11 cellular contexts compared by ENCODE assay signal in the genomic region with DNA sequence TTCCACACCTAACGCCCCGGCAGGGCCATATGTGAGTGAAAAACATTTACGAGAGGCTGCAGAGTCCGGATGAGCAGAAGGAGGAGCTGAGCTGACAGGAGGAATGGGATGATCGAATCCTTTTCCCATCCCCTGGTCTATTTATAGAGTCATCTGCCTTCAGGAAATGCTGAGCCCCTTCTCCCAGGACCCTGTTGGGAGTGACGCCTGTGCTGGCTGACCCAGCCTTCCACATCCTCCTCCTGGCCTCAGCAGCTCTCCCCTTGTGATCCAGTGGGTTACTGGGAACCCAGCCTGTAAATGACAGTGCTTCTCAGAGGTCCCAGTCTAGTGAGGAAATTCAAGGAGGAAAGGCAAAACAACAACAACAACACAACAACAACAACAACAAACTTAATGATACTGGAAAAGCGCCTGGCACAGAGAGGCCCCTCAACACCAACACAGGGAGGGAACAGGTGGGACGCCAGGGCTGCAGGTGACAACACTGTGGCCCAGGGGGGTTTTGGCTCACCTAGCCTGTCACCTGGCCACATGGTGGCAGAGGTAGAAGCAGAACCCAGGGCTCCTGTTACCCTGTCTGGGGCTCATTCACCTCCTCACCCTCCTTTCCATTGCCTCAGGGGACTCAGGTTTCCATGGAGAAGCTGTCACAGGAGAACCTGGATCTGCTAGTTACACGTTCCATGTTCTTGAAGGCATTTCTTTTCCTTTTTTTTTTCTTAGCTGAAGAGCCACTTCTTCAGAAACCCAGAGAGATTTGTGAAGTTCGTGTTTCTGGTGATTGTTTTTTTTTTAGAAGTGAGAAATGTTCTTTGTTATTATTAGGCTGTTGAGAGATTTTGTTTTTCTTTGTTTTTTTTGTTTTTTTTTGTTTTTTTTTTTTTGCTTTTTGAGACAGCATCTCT. TPM values are rescaled to one million over a fixed set of nuclear protein-coding genes. Genes with fewer than 3 reads are reported as not detected.
A peak's percentile ranks its signal among the peaks of the same experiment; 100 is the strongest.
DNase-seq lines count a peak whose midpoint lies in the region; ATAC-seq and TF ChIP-seq lines count a peak whose summit lies in the region.
"Had no signal": no experiment of that assay in that cellular context is flagged by ENCODE, and none has a peak within 500 bp of the region (broad histone marks: within the 10 kb centered on the region; RNA-seq: fewer than 3 reads in every experiment).

No MANE protein-coding gene starts in this region.

- H3K27me3 Mint-ChIP-seq in activated CD4-positive, alpha-beta T cell treated with anti-CD3 and anti-CD28 coated beads, Interleukin-2, amount 10 ng/mL, durations not matched to agents 24 days and 14 days: peaks cover 2% of the 10 kb centered on the region
- peaks cover 19% of the 10 kb centered on the region for H3K27me3 Mint-ChIP-seq in activated CD8-positive, alpha-beta memory T cell treated with anti-CD3 and anti-CD28 coated beads, Interleukin-2, amount 10 ng/mL, durations not matched to agents 7 days and 5 days

- ATAC-seq in left ventricle myocardium superior (peak; percentile 46), GM18520 (IDR thresholded peaks at IDR 0.05; ENCODE audit: unreplicated experiment) (no peak)
- ATAC-seq in activated CD8-positive, alpha-beta memory T cell treated with anti-CD3 and anti-CD28 coated beads, Interleukin-2, amount 10 ng/mL, durations not matched to agents 7 days and 5 days: no peak

- DNase-seq in HEK293T (ENCODE audit: extremely low spot score) (no peak), left ventricle myocardium superior (peak; percentile 54), renal cortical epithelial cell (ENCODE audit: low read depth) (peak; percentile 67)
- no peak for DNase-seq in activated CD4-positive, alpha-beta T cell treated with anti-CD3 and anti-CD28 coated beads, Interleukin-2, amount 10 ng/mL, durations not matched to agents 24 days and 14 days
- no peak for DNase-seq in activated CD8-positive, alpha-beta memory T cell treated with anti-CD3 and anti-CD28 coated beads, Interleukin-2, amount 10 ng/mL, durations not matched to agents 7 days and 5 days
- no peak for DNase-seq in activated CD4-positive, CD25-positive, alpha-beta regulatory T cell treated with anti-CD3 and anti-CD28 coated beads, Interleukin-2, amount 50 U/mL, for 72 hours
- DNase-seq: activated CD4-positive, alpha-beta T cell treated with anti-CD3 and anti-CD28 coated beads, Interleukin-2, amount 50 U/mL, for 48 hours; left cardiac atrium; NCI-H1694 treated with DMSO at 0.1 percent for 48 hours had no signal

- H3K9me3 Mint-ChIP-seq in activated CD4-positive, alpha-beta T cell treated with anti-CD3 and anti-CD28 coated beads, Interleukin-2, amount 10 ng/mL, durations not matched to agents 24 days and 14 days: no peaks in the 10 kb centered on the region
- no peaks in the 10 kb centered on the region for H3K9me3 Mint-ChIP-seq in activated CD8-positive, alpha-beta memory T cell treated with anti-CD3 and anti-CD28 coated beads, Interleukin-2, amount 10 ng/mL, durations not matched to agents 7 days and 5 days (ENCODE audit: low read depth)

- CTCF ChIA-PET in HEK293T (lab: Yijun Ruan, JAX): interaction anchor here (0.6 kb wide), 1 partner anchor 54 kb away, joined by 3 read pairs; no protein-coding TSS in a partner anchor
- CTCF ChIA-PET in activated CD8-positive, alpha-beta memory T cell treated with anti-CD3 and anti-CD28 coated beads, Interleukin-2, amount 10 ng/mL, durations not matched to agents 7 days and 5 days (lab: Charles Lee): no interaction called here

- no peaks in the 10 kb centered on the region for H3K4me1 Mint-ChIP-seq in activated CD4-positive, alpha-beta T cell treated with anti-CD3 and anti-CD28 coated beads, Interleukin-2, amount 10 ng/mL, durations not matched to agents 24 days and 14 days
- no peaks in the 10 kb centered on the region for H3K4me1 Mint-ChIP-seq in activated CD8-positive, alpha-beta memory T cell treated with anti-CD3 and anti-CD28 coated beads, Interleukin-2, amount 10 ng/mL, durations not matched to agents 7 days and 5 days

- H3K36me3 Mint-ChIP-seq in activated CD4-positive, alpha-beta T cell treated with anti-CD3 and anti-CD28 coated beads, Interleukin-2, amount 10 ng/mL, durations not matched to agents 24 days and 14 days (ENCODE audit: low read depth): no peaks in the 10 kb centered on the region
- H3K36me3 Mint-ChIP-seq in activated CD8-positive, alpha-beta memory T cell treated with anti-CD3 and anti-CD28 coated beads, Interleukin-2, amount 10 ng/mL, durations not matched to agents 7 days and 5 days: no peaks in the 10 kb centered on the region

- no peak overlapping the region for H3K27ac Mint-ChIP-seq in activated CD4-positive, alpha-beta T cell treated with anti-CD3 and anti-CD28 coated beads, Interleukin-2, amount 10 ng/mL, durations not matched to agents 24 days and 14 days
- no peak overlapping the region for H3K27ac Mint-ChIP-seq in activated CD8-positive, alpha-beta memory T cell treated with anti-CD3 and anti-CD28 coated beads, Interleukin-2, amount 10 ng/mL, durations not matched to agents 7 days and 5 days

- POLR2A ChIA-PET in HEK293T (lab: Yijun Ruan, JAX): interaction anchor here (1.4 kb wide), 1 partner anchor 14 kb away, joined by 3 read pairs; no protein-coding TSS in a partner anchor

- no peak overlapping the region for H3K4me3 Mint-ChIP-seq in activated CD4-positive, alpha-beta T cell treated with anti-CD3 and anti-CD28 coated beads, Interleukin-2, amount 10 ng/mL, durations not matched to agents 24 days and 14 days
- no peak overlapping the region for H3K4me3 Mint-ChIP-seq in activated CD8-positive, alpha-beta memory T cell treated with anti-CD3 and anti-CD28 coated beads, Interleukin-2, amount 10 ng/mL, durations not matched to agents 7 days and 5 days

- intact Hi-C loops in left ventricle myocardium superior (cut with micrococcal nuclease): no loop called here
- intact Hi-C loops in activated CD4-positive, alpha-beta T cell treated with anti-CD3 and anti-CD28 coated beads, Interleukin-2, amount 10 ng/mL, durations not matched to agents 24 days and 14 days (cut with micrococcal nuclease): no loop called here

TF ChIP-seq in HEK293T, 16 proteins besides CTCF, POLR2A, EP300 and RAD21:
- TF ChIP-seq ZNF384 (IDR thresholded peaks at IDR 0.05): peak; percentile 58
- TF ChIP-seq L3MBTL2 (conservative IDR thresholded peaks at IDR 0.05): no peak

TF ChIP-seq in PFSK-1, 5 proteins besides CTCF, POLR2A, EP300 and RAD21:
- TF ChIP-seq FOXP2 (optimal IDR thresholded peaks at IDR 0.05; ENCODE audit: borderline replicate concordance, extremely low read depth, extremely low read length, insufficient read depth): peak; percentile 63
- TF ChIP-seq POLR2AphosphoS5 (IDR thresholded peaks at IDR 0.05; ENCODE audit: low read depth, low read length): no peak
TF ChIP-seq in PFSK-1: peak in this region for 1.

RNA-seq across cellular contexts. Expression of gene DENND2A, which starts 16.4 kb away (rescaled TPM):
- polyA plus RNA-seq in PFSK-1 (2012; ENCODE audit: insufficient read length, low read depth): 14.3 TPM
- total RNA-seq in left ventricle myocardium superior (14.4 TPM), renal cortical epithelial cell (13.5 and 67.9 TPM in 2 replicates)
- total RNA-seq in activated CD4-positive, alpha-beta T cell treated with anti-CD3 and anti-CD28 coated beads, Interleukin-2, amount 10 ng/mL, durations not matched to agents 24 days and 14 days: not detected in 2 replicates
- under 1 TPM in 1 of 2 experiments, not detected in 1; 0.32 TPM for total RNA-seq in activated CD8-positive, alpha-beta memory T cell treated with anti-CD3 and anti-CD28 coated beads, Interleukin-2, amount 10 ng/mL, durations not matched to agents 7 days and 5 days

RNA-seq across cellular contexts. Expression of gene ADCK2, which starts 48.5 kb away (rescaled TPM):
- 31.2 TPM for polyA plus RNA-seq in PFSK-1 (2012; ENCODE audit: insufficient read length, low read depth)
- total RNA-seq in left ventricle myocardium superior: 10.0 TPM
- 15.6 and 19.4 TPM in 2 replicates for total RNA-seq in renal cortical epithelial cell
- 22.9 and 28.1 TPM in 2 replicates for total RNA-seq in activated CD4-positive, alpha-beta T cell treated with anti-CD3 and anti-CD28 coated beads, Interleukin-2, amount 10 ng/mL, durations not matched to agents 24 days and 14 days
- total RNA-seq in activated CD8-positive, alpha-beta memory T cell treated with anti-CD3 and anti-CD28 coated beads, Interleukin-2, amount 10 ng/mL, durations not matched to agents 7 days and 5 days: 10 to 100 TPM; 18.3 to 23.2 TPM

Comparison
In these comparisons a context has a peak if more than half of its experiments do, and no peak if none do; other contexts are left out.
1. DNase-seq: peak in left ventricle myocardium superior (single experiment) and renal cortical epithelial cell (single experiment); none in HEK293T (single experiment), activated CD4-positive, alpha-beta T cell treated with anti-CD3 and anti-CD28 coated beads, Interleukin-2, amount 10 ng/mL, durations not matched to agents 24 days and 14 days (single experiment), activated CD8-positive, alpha-beta memory T cell treated with anti-CD3 and anti-CD28 coated beads, Interleukin-2, amount 10 ng/mL, durations not matched to agents 7 days and 5 days (single experiment) and activated CD4-positive, CD25-positive, alpha-beta regulatory T cell treated with anti-CD3 and anti-CD28 coated beads, Interleukin-2, amount 50 U/mL, for 72 hours (single experiment).
2. RNA of gene DENND2A, which starts 16.4 kb away (total RNA-seq): 13.5 to 67.9 TPM in renal cortical epithelial cell and 14.4 TPM in left ventricle myocardium superior (single experiment); 0.32 TPM in activated CD8-positive, alpha-beta memory T cell treated with anti-CD3 and anti-CD28 coated beads, Interleukin-2, amount 10 ng/mL, durations not matched to agents 7 days and 5 days and not detected in activated CD4-positive, alpha-beta T cell treated with anti-CD3 and anti-CD28 coated beads, Interleukin-2, amount 10 ng/mL, durations not matched to agents 24 days and 14 days; every median in the first group is over 10 times any median in the second.